Comparison of ENCODE assay signal across 26 cellular contexts in genomic region chr12:3271639-3272038, GRCh38.
"Had no signal": no experiment of that assay in that cellular context is flagged by ENCODE, and none has a peak within 500 bp of the region (broad histone marks: within the 10 kb centered on the region; RNA-seq: fewer than 3 reads in every experiment).

No MANE protein-coding gene starts in this region.

- H3K4me1 Mint-ChIP-seq: activated T-helper 17 cell treated with anti-CD3 and anti-CD28 coated beads, Interleukin-2, amount 50 U/mL, for 72 hours; stimulated activated memory B cell treated with anti-CD40 and anti-IgM and Interleukin-4, amounts not matched to agents 10 μg/mL and 1 μg/mL and 100 μg/mL, for 72 hours; stimulated activated naive CD8-positive, alpha-beta T cell treated with anti-CD3 and anti-CD28 coated beads, Interleukin-15, amount 100 ng/mL, for 72 hours had no signal

- H3K27me3 Mint-ChIP-seq: progenitor cell of endocrine pancreas had no signal

- H3K27me3 ChIP-seq: ovary, upper lobe of right lung had no signal

- ATAC-seq: activated CD8-positive, alpha-beta T cell treated with anti-CD3 and anti-CD28 coated beads for 36 hours; activated T-cell treated with anti-CD3 and anti-CD28 coated beads, Interleukin-2, amount 50 U/mL, for 4 hours; activated T-helper 17 cell treated with anti-CD3 and anti-CD28 coated beads, Interleukin-2, amount 50 U/mL, for 72 hours; lower lobe of right lung; stimulated activated memory B cell treated with anti-CD40 and anti-IgM and Interleukin-4, amounts not matched to agents 10 μg/mL and 1 μg/mL and 100 μg/mL, for 72 hours; stimulated activated naive CD8-positive, alpha-beta T cell treated with anti-CD3 and anti-CD28 coated beads, Interleukin-15, amount 100 ng/mL, for 72 hours; upper lobe of right lung had no signal

- H3K27ac Mint-ChIP-seq: activated B cell treated with CpG ODN at 0.5 μM for 24 hours; activated CD8-positive, alpha-beta T cell treated with anti-CD3 and anti-CD28 coated beads for 36 hours; activated T-helper 17 cell treated with anti-CD3 and anti-CD28 coated beads, Interleukin-2, amount 50 U/mL, for 72 hours; naive B cell; nephron progenitor cell; progenitor cell of endocrine pancreas; stimulated activated memory B cell treated with anti-CD40 and anti-IgM and Interleukin-4, amounts not matched to agents 10 μg/mL and 1 μg/mL and 100 μg/mL, for 72 hours; stimulated activated naive CD8-positive, alpha-beta T cell treated with anti-CD3 and anti-CD28 coated beads, Interleukin-15, amount 100 ng/mL, for 72 hours; T-helper 2 cell treated with Interferon-gamma antibody and Interleukin-4, amounts not matched to agents 5 μg/mL and 100 μg/mL, for 36 hours had no signal

- H3K9me3 ChIP-seq: lower lobe of right lung, ovary, upper lobe of right lung had no signal

- H3K4me3 Mint-ChIP-seq: activated B cell treated with CpG ODN at 0.5 μM for 24 hours; activated CD8-positive, alpha-beta T cell treated with anti-CD3 and anti-CD28 coated beads for 36 hours; activated T-cell treated with anti-CD3 and anti-CD28 coated beads, Interleukin-2, amount 50 U/mL, for 4 hours; activated T-helper 17 cell treated with anti-CD3 and anti-CD28 coated beads, Interleukin-2, amount 50 U/mL, for 72 hours; naive B cell; nephron progenitor cell; stimulated activated memory B cell treated with anti-CD40 and anti-IgM and Interleukin-4, amounts not matched to agents 10 μg/mL and 1 μg/mL and 100 μg/mL, for 72 hours; stimulated activated naive CD8-positive, alpha-beta T cell treated with anti-CD3 and anti-CD28 coated beads, Interleukin-15, amount 100 ng/mL, for 72 hours; T-helper 2 cell treated with Interferon-gamma antibody and Interleukin-4, amounts not matched to agents 5 μg/mL and 100 μg/mL, for 36 hours had no signal

- H3K4me1 ChIP-seq: upper lobe of right lung had no signal

- H3K4me3 ChIP-seq: coronary artery, dorsolateral prefrontal cortex, lower lobe of right lung, ovary, smooth muscle cell, upper lobe of right lung had no signal

- H3K27ac ChIP-seq: coronary artery, lower lobe of right lung, ovary, upper lobe of right lung had no signal

- DNase-seq: activated B cell treated with CpG ODN at 0.5 μM for 24 hours; activated CD4-positive, alpha-beta T cell treated with anti-CD3 and anti-CD28 coated beads, Interleukin-2, amount 50 U/mL, for 1 hour; activated CD8-positive, alpha-beta T cell treated with anti-CD3 and anti-CD28 coated beads for 36 hours; activated gamma-delta T cell treated with Interleukin-2 at 50 U/mL for 16 hours; activated naive CD4-positive, alpha-beta T cell treated with anti-CD3 and anti-CD28 coated beads, Interleukin-2, amount 50 U/mL, for 16 hours; activated T-cell treated with anti-CD3 and anti-CD28 coated beads, Interleukin-2, amount 50 U/mL, for 4 hours; amniotic stem cell; central memory CD4-positive, alpha-beta T cell; effector memory CD4-positive, alpha-beta T cell; lower lobe of right lung; naive B cell; nephron progenitor cell; ovary; stimulated activated CD4-positive, alpha-beta T cell treated with anti-CD3 and anti-CD28 coated beads, Interleukin-1b, Interleukin-23, amount 100 ng/mL, for 48 hours; stimulated activated CD4-positive, alpha-beta T cell treated with anti-CD3 and anti-CD28 coated beads, Interleukin-4, amount 100 ng/mL, for 4 hours; stimulated activated CD8-positive, alpha-beta memory T cell treated with anti-CD3 and anti-CD28 coated beads, Interleukin-4, amount 100 ng/mL, for 48 hours; stimulated activated naive CD8-positive, alpha-beta T cell treated with anti-CD3 and anti-CD28 coated beads, Interleukin-15, amount 100 ng/mL, for 72 hours; T-helper 1 cell; upper lobe of right lung had no signal

- H3K36me3 Mint-ChIP-seq: naive B cell; stimulated activated memory B cell treated with anti-CD40 and anti-IgM and Interleukin-4, amounts not matched to agents 10 μg/mL and 1 μg/mL and 100 μg/mL, for 72 hours had no signal

- H3K9me3 Mint-ChIP-seq: activated B cell treated with CpG ODN at 0.5 μM for 24 hours; activated CD8-positive, alpha-beta T cell treated with anti-CD3 and anti-CD28 coated beads for 36 hours; activated T-cell treated with anti-CD3 and anti-CD28 coated beads, Interleukin-2, amount 50 U/mL, for 4 hours; activated T-helper 17 cell treated with anti-CD3 and anti-CD28 coated beads, Interleukin-2, amount 50 U/mL, for 72 hours; naive B cell; nephron progenitor cell; stimulated activated memory B cell treated with anti-CD40 and anti-IgM and Interleukin-4, amounts not matched to agents 10 μg/mL and 1 μg/mL and 100 μg/mL, for 72 hours; stimulated activated naive CD8-positive, alpha-beta T cell treated with anti-CD3 and anti-CD28 coated beads, Interleukin-15, amount 100 ng/mL, for 72 hours; T-helper 2 cell treated with Interferon-gamma antibody and Interleukin-4, amounts not matched to agents 5 μg/mL and 100 μg/mL, for 36 hours had no signal

- H3K36me3 ChIP-seq: ovary, upper lobe of right lung had no signal
